ENCODE assay signal across 10 cellular contexts in genomic region chr22:19361501-19362103, GRCh38.
DNase-seq lines count a peak whose midpoint lies in the region; ATAC-seq, FAIRE-seq and TF ChIP-seq lines count a peak whose summit lies in the region.
"Had no signal": no experiment of that assay in that cellular context is flagged by ENCODE, and none has a peak within 500 bp of the region (broad histone marks: within the 10 kb centered on the region; RNA-seq: fewer than 3 reads in every experiment).

No MANE protein-coding gene starts in this region.

- no peak overlapping the region for H2BK5ac ChIP-seq in H9 (ENCODE audit: insufficient read length, low read length)

- H3K36me3 Mint-ChIP-seq in naive B cell, result peaks cover 24 to 44% of the 10 kb centered on the region in 2 donors
- peaks cover 56% of the 10 kb centered on the region for H3K36me3 Mint-ChIP-seq in GM23338 (ENCODE audit: low read depth)
- peaks cover 32 to 61% (median 59%) of the 10 kb centered on the region in 3 experiments; a peak in 6 of 7 replicates for H3K36me3 Mint-ChIP-seq in H9 (ENCODE audit: insufficient read depth in 1 of 3, low read depth in 3 of 3)

- ATAC-seq in GM18508 (IDR thresholded peaks at IDR 0.05; ENCODE audit: insufficient read depth, unreplicated experiment) (peak; percentile 59), naive B cell (ENCODE audit: low read depth in 2 of 2) (peak; percentile 92 to 94), GM23338 (no peak)

- H3K23ac ChIP-seq in H9 (ENCODE audit: insufficient read length, low read depth, low read length), result no peak overlapping the region

- H3K27ac Mint-ChIP-seq in naive B cell, result peak overlapping the region; percentile 95 to 100 (median 99)
- no peak overlapping the region for H3K27ac Mint-ChIP-seq in GM23338
- H3K27ac Mint-ChIP-seq in H9, result 0 out of 7 replicates have a peak overlapping the region, but pooled peaks of 1 of the 3 experiments have one; percentile 44

- H4K91ac ChIP-seq in H9 (ENCODE audit: insufficient read length, low read depth, low read length), result no peak overlapping the region

- H3K4me1 Mint-ChIP-seq in naive B cell (peaks cover 58 to 86% (median 67%) of the 10 kb centered on the region in 3 donors), GM23338 (no peaks in the 10 kb centered on the region), H9 (no peaks in the 10 kb centered on the region)

- no peaks in the 10 kb centered on the region for H3K27me3 Mint-ChIP-seq in naive B cell
- H3K27me3 Mint-ChIP-seq in GM23338 (ENCODE audit: insufficient read depth, low read depth, poor library complexity), result peaks cover 21% of the 10 kb centered on the region
- no peaks in the 10 kb centered on the region for H3K27me3 Mint-ChIP-seq in H9 (ENCODE audit: low read depth)

- no peak overlapping the region for H4K5ac ChIP-seq in H9 (ENCODE audit: insufficient read length, low read depth, low read length)

- no peak overlapping the region for H3K4ac ChIP-seq in H9 (ENCODE audit: low read depth, low read length)

- H3K9me2 ChIP-seq in GM23338 (ENCODE audit: insufficient read depth), result no peaks in the 10 kb centered on the region

- H3K27ac ChIP-seq in HEK293 (ENCODE audit: extremely low read depth, low read depth, low read length) (no peak overlapping the region), GM23338 (ENCODE audit: low read depth) (no peak overlapping the region), H9 (ENCODE audit: insufficient read length, low read depth, low read length) (no peak overlapping the region)
- H3K27ac ChIP-seq: WERI-Rb-1 had no signal

- DNase-seq in KBM-7 (peak; percentile 39), naive B cell (peak; percentile 85), GM23338 (ENCODE audit: low spot score) (no peak), H9 (no peak), D721Med (ENCODE audit: insufficient read length, low spot score) (no peak)
- no peak for DNase-seq in activated effector memory CD4-positive, alpha-beta T cell treated with Interleukin-2 at 50 U/mL for 16 hours
- DNase-seq: WERI-Rb-1 had no signal

- no peaks in the 10 kb centered on the region for H3K23me2 ChIP-seq in H9 (ENCODE audit: insufficient read length, low read depth, low read length, poor library complexity, severe bottlenecking)

- H3K9ac ChIP-seq in H9 (ENCODE audit: extremely low read depth, insufficient read length, low read length), result no peak overlapping the region

- CTCF ChIA-PET in HEK293 (lab: Yijun Ruan, JAX), result no interaction called here

- POLR2A ChIA-PET in HEK293 (lab: Yijun Ruan, JAX), result no interaction called here

- H2BK120ac ChIP-seq in H9 (ENCODE audit: low read depth, low read length, poor library complexity, severe bottlenecking), result no peak overlapping the region

- no peak overlapping the region for H2AK5ac ChIP-seq in H9 (ENCODE audit: insufficient read length, low read length)

- no peaks in the 10 kb centered on the region for H3K79me2 ChIP-seq in GM23338 (replicated peaks; ENCODE audit: insufficient read depth)
- H3K79me2 ChIP-seq in H9 (ENCODE audit: insufficient read depth, low read length), result no peaks in the 10 kb centered on the region

- H3K18ac ChIP-seq in H9 (ENCODE audit: insufficient read length, low read depth, low read length), result no peak overlapping the region

- no peaks in the 10 kb centered on the region for H3K27me3 ChIP-seq in GM23338 (ENCODE audit: insufficient read depth)
- no peaks in the 10 kb centered on the region for H3K27me3 ChIP-seq in H9 (ENCODE audit: insufficient read depth, low read length)

- in situ Hi-C loops in KBM-7 (cut with MboI; ENCODE audit: low pct_unique_long_range_greater_than_20kb, low sequenced_read_pairs), result no loop called here

- H3F3A ChIP-seq in GM23338 (replicated peaks; ENCODE audit: low read depth), result no peaks in the 10 kb centered on the region

- no peak overlapping the region for H2BK15ac ChIP-seq in H9 (ENCODE audit: low read depth, low read length)

- H3K14ac ChIP-seq in H9 (ENCODE audit: insufficient read depth, low read length), result no peak overlapping the region

- TF ChIP-seq CTCF in HEK293 (tag by site-specific recombination; IDR thresholded peaks at IDR 0.05) (no peak), GM23338 (conservative IDR thresholded peaks at IDR 0.05; ENCODE audit: low read depth in 2 of 2) (no peak), H9 (conservative IDR thresholded peaks at IDR 0.05) (no peak), D721Med (IDR thresholded peaks at IDR 0.05; ENCODE audit: insufficient read depth, missing control alignments) (no peak)

- H3K9me3 Mint-ChIP-seq in naive B cell (peaks cover 3 to 8% (median 6%) of the 10 kb centered on the region in 7 donors), GM23338 (no peaks in the 10 kb centered on the region), H9 (no peaks in the 10 kb centered on the region)

- H2BK12ac ChIP-seq in H9 (ENCODE audit: insufficient read length, low read depth, low read length), result no peak overlapping the region

- no peaks in the 10 kb centered on the region for H3K79me1 ChIP-seq in H9 (ENCODE audit: insufficient read depth, low read depth, low read length, poor library complexity, severe bottlenecking)

- H2BK20ac ChIP-seq in H9 (ENCODE audit: low read depth, low read length, poor library complexity, severe bottlenecking), result no peak overlapping the region

- H3T11ph ChIP-seq in H9 (ENCODE audit: low read length), result no peak overlapping the region

- H2AFZ ChIP-seq in GM23338, result no peak overlapping the region
- no peak overlapping the region for H2AFZ ChIP-seq in H9 (ENCODE audit: low read length)

- WGBS in H9 (ENCODE audit: extremely low coverage, insufficient read length, low lambda C conversion rate), result no CpG with 5 or more reads among the region's 7 CpGs

- H4K8ac ChIP-seq in H9 (replicated peaks; ENCODE audit: insufficient read length, low read depth, low read length), result no peak overlapping the region

- no peak overlapping the region for H3K56ac ChIP-seq in H9 (ENCODE audit: insufficient read length, low read depth, low read length)

- H3K4me2 ChIP-seq in GM23338 (no peak overlapping the region), H9 (ENCODE audit: insufficient read depth, insufficient read length, low read length) (no peak overlapping the region)

- FAIRE-seq in D721Med (lab: Jason Lieb, UNC), result no peak
- FAIRE-seq: keratinocyte had no signal

- peak overlapping the region; percentile 62 to 93 (median 88) for H3K4me3 Mint-ChIP-seq in naive B cell
- no peak overlapping the region for H3K4me3 Mint-ChIP-seq in GM23338
- H3K4me3 Mint-ChIP-seq in H9, result no peak overlapping the region

- H3K4me1 ChIP-seq in HEK293 (ENCODE audit: control insufficient read depth, insufficient read depth, low read length), result no peaks in the 10 kb centered on the region
- no peaks in the 10 kb centered on the region for H3K4me1 ChIP-seq in GM23338 (ENCODE audit: insufficient read depth)
- no peaks in the 10 kb centered on the region for H3K4me1 ChIP-seq in H9 (ENCODE audit: insufficient read depth, low read length)

- no peaks in the 10 kb centered on the region for H3K9me3 ChIP-seq in HEK293 (ENCODE audit: control insufficient read depth, insufficient read depth, low read depth, low read length)
- no peaks in the 10 kb centered on the region for H3K9me3 ChIP-seq in H9 (ENCODE audit: control insufficient read depth, low read depth, low read length)

- H3K36me3 ChIP-seq in HEK293 (ENCODE audit: control insufficient read depth in 2 of 2, insufficient read depth in 1 of 2, low read length in 2 of 2) (peaks cover 19 to 84% of the 10 kb centered on the region in 2 experiments; a peak in 2 of 3 replicates), GM23338 (ENCODE audit: insufficient read depth) (peaks cover 29% of the 10 kb centered on the region)

- no peak overlapping the region for H3K4me3 ChIP-seq in HEK293 (ENCODE audit: low read depth, low read length)
- no peak overlapping the region for H3K4me3 ChIP-seq in GM23338

- H4K20me1 ChIP-seq in GM23338 (replicated peaks; ENCODE audit: insufficient read depth) (peaks cover 6% of the 10 kb centered on the region; the same call in 1 of the 2 replicates), H9 (ENCODE audit: control insufficient read depth, insufficient read depth, insufficient read length) (no peaks in the 10 kb centered on the region)

TF ChIP-seq in GM23338, 12 proteins besides CTCF, POLR2A, EP300 and RAD21 (continues in another document):
- TF ChIP-seq NANOG (IDR thresholded peaks at IDR 0.05; ENCODE audit: borderline replicate concordance) (no peak), EZH2phosphoT487 (IDR thresholded peaks at IDR 0.05; ENCODE audit: unreplicated experiment) (no peak), POLR2AphosphoS5 (IDR thresholded peaks at IDR 0.05; ENCODE audit: low read depth) (no peak), ZNF331 (CRISPR knock-in tag; IDR thresholded peaks at IDR 0.05; ENCODE audit: low read depth) (no peak), CREB1 (CRISPR knock-in tag; IDR thresholded peaks at IDR 0.05; ENCODE audit: low read depth) (no peak), ETS1 (IDR thresholded peaks at IDR 0.05) (no peak), EZH2 (IDR thresholded peaks at IDR 0.05; ENCODE audit: low read depth, unreplicated experiment) (no peak)

Comparison
In these comparisons a context has a peak if more than half of its experiments do, and no peak if none do; other contexts are left out.
1. DNase-seq: peak in KBM-7 (single experiment) and naive B cell (single experiment); none in GM23338 (single experiment), H9 (single experiment), D721Med (single experiment) and activated effector memory CD4-positive, alpha-beta T cell treated with Interleukin-2 at 50 U/mL for 16 hours (single experiment).
2. H3K4me3 Mint-ChIP-seq: peak in naive B cell (8 of 8); none in GM23338 (single experiment) and H9 (0 of 2).